ENCODE assay signal across 30 cellular contexts in genomic region chr11:68987211-68987610, GRCh38. TPM values are rescaled to one million over a fixed set of nuclear protein-coding genes. Genes with fewer than 3 reads are reported as not detected.
"Had no signal": no experiment of that assay in that cellular context is flagged by ENCODE, and none has a peak within 500 bp of the region (broad histone marks: within the 10 kb centered on the region; RNA-seq: fewer than 3 reads in every experiment).

No MANE protein-coding gene starts in this region.

- H3K4me1 Mint-ChIP-seq: endodermal cell; immature natural killer cell; memory B cell; neural progenitor cell; stimulated activated effector memory CD8-positive, alpha-beta T cell treated with anti-CD3 and anti-CD28 coated beads, Interleukin-12 subunit alpha, Interleukin-12 subunit beta, amount 100 ng/mL, for 72 hours had no signal

- H3K27me3 ChIP-seq: neural progenitor cell, testis had no signal

- DNase-seq: caudate nucleus; effector CD4-positive, alpha-beta T cell; endodermal cell; erythroblast; immature natural killer cell; left cardiac atrium; left ventricle myocardium inferior; lower lobe of right lung; midbrain; nucleus accumbens; right cardiac atrium; stimulated activated CD4-positive, alpha-beta T cell treated with anti-CD3 and anti-CD28 coated beads, Interleukin-2, amount 100 ng/mL, for 48 hours; stimulated activated CD8-positive, alpha-beta memory T cell treated with anti-CD3 and anti-CD28 coated beads, Interleukin-4, amount 100 ng/mL, for 48 hours; testis; transverse colon had no signal

- H3K4me3 Mint-ChIP-seq: endodermal cell; immature natural killer cell; memory B cell; natural killer cell treated with Interleukin-12 subunit alpha and Interleukin-12 subunit beta and Interleukin-15 and Interleukin-18, amount 100 ng/mL, for 72 hours; neural progenitor cell; stimulated activated effector memory CD8-positive, alpha-beta T cell treated with anti-CD3 and anti-CD28 coated beads, Interleukin-12 subunit alpha, Interleukin-12 subunit beta, amount 100 ng/mL, for 72 hours; stimulated activated naive CD8-positive, alpha-beta T cell treated with anti-CD3 and anti-CD28 coated beads, Interleukin-15, Interleukin-2, amounts not matched to agents 100 ng/mL and 50 ng/mL, for 24 hours had no signal

- H3K4me1 ChIP-seq: left ventricle myocardium inferior, lower lobe of right lung, neural progenitor cell, testis, transverse colon had no signal

- FAIRE-seq: endothelial cell of umbilical vein, kidney had no signal

- H3K9me3 Mint-ChIP-seq: stimulated activated effector memory CD8-positive, alpha-beta T cell treated with anti-CD3 and anti-CD28 coated beads, Interleukin-12 subunit alpha, Interleukin-12 subunit beta, amount 100 ng/mL, for 72 hours had no signal

- ATAC-seq: left cardiac atrium; lower lobe of right lung; natural killer cell treated with Interleukin-12 subunit alpha and Interleukin-12 subunit beta and Interleukin-15 and Interleukin-18, amount 100 ng/mL, for 72 hours; right cardiac atrium; stimulated activated effector memory CD8-positive, alpha-beta T cell treated with anti-CD3 and anti-CD28 coated beads, Interleukin-12 subunit alpha, Interleukin-12 subunit beta, amount 100 ng/mL, for 72 hours had no signal

- H3K36me3 Mint-ChIP-seq: neural progenitor cell; stimulated activated effector memory CD8-positive, alpha-beta T cell treated with anti-CD3 and anti-CD28 coated beads, Interleukin-12 subunit alpha, Interleukin-12 subunit beta, amount 100 ng/mL, for 72 hours had no signal

- H3K27ac ChIP-seq: coronary artery, left ventricle myocardium inferior, lower lobe of right lung, neural progenitor cell, testis, transverse colon had no signal

- H3K4me3 ChIP-seq: coronary artery, left ventricle myocardium inferior, lower lobe of right lung, neural progenitor cell, smooth muscle cell, testis, transverse colon had no signal

- H3K27ac Mint-ChIP-seq: endodermal cell; immature natural killer cell; memory B cell; natural killer cell treated with Interleukin-12 subunit alpha and Interleukin-12 subunit beta and Interleukin-15 and Interleukin-18, amount 100 ng/mL, for 72 hours; neural progenitor cell; stimulated activated effector memory CD8-positive, alpha-beta T cell treated with anti-CD3 and anti-CD28 coated beads, Interleukin-12 subunit alpha, Interleukin-12 subunit beta, amount 100 ng/mL, for 72 hours; stimulated activated naive CD8-positive, alpha-beta T cell treated with anti-CD3 and anti-CD28 coated beads, Interleukin-15, Interleukin-2, amounts not matched to agents 100 ng/mL and 50 ng/mL, for 24 hours had no signal

- H3K36me3 ChIP-seq: left ventricle myocardium inferior, lower lobe of right lung, neural progenitor cell, transverse colon had no signal

- H3K9me3 ChIP-seq: testis, transverse colon had no signal

RNA-seq across cellular contexts. Expression of gene MRGPRD, which starts 6.4 kb away (rescaled TPM):
- total RNA-seq: cerebellum; dermis microvascular lymphatic vessel endothelial cell; endodermal cell; endothelial cell of umbilical vein; fibroblast of lung; kidney; left cardiac atrium; left ventricle myocardium inferior; lower lobe of right lung; natural killer cell treated with Interleukin-12 subunit alpha and Interleukin-12 subunit beta and Interleukin-15 and Interleukin-18, amount 100 ng/mL, for 72 hours; pulmonary artery endothelial cell; right cardiac atrium; smooth muscle cell; subcutaneous adipose tissue; testis; transverse colon; urinary bladder had no signal
- polyA plus RNA-seq: endothelial cell of umbilical vein, fibroblast of lung, immature natural killer cell, right cardiac atrium, smooth muscle cell had no signal

RNA-seq across cellular contexts. Expression of gene MRGPRF, which starts 25.8 kb away (rescaled TPM):
- total RNA-seq: endothelial cell of umbilical vein; natural killer cell treated with Interleukin-12 subunit alpha and Interleukin-12 subunit beta and Interleukin-15 and Interleukin-18, amount 100 ng/mL, for 72 hours; pulmonary artery endothelial cell had no signal
- polyA plus RNA-seq: endothelial cell of umbilical vein, immature natural killer cell had no signal
